Comparison of ENCODE assay signal across 8 cellular contexts in the genomic region with DNA sequence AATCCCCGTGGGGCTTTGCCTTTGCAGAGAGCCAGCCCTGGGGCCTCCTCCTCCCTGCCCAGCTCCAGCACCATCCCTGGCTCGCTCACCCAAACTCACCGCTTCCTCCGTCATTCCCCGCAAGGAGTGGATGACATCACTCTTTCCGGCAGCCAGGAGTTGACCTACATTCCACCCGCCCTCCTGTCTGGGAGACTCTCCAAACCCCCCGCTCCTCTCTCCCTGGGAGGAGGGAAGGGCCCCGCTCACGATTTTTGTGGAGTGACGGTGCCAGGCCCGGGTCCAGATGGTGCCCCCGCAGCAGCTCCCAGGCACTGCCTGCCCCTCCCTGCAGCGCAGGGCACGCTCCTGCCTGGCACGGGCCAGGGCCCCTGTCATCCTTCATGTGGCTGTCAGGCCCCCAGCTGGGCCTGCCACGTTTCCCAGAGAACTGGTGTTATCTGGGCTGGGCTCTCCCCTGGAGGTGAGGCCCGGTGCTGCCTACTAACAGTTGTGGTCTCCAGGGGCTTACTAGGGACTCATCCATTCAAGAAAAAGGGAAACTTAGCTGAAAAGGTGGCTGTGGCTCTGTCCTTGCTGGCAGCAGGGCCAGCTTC. TPM values are rescaled to one million over a fixed set of nuclear protein-coding genes. Genes with fewer than 3 reads are reported as not detected.
DNase-seq lines count a peak whose midpoint lies in the region; ATAC-seq, FAIRE-seq and TF ChIP-seq lines count a peak whose summit lies in the region.

No MANE protein-coding gene starts in this region.

- no peak overlapping the region for H3K9ac ChIP-seq in PC-3 (ENCODE audit: low read length)

- peak overlapping the region; percentile 70 for H2AFZ ChIP-seq in PC-3 (ENCODE audit: low read length)

- 0 out of 2 replicates have a peak overlapping the region, but pooled peaks have one; percentile 11 for H3K27ac ChIP-seq in PC-3 (ENCODE audit: low read length)

- no peaks in the 10 kb centered on the region for H3F3A ChIP-seq in PC-3 (ENCODE audit: low read length, unreplicated experiment)

- POLR2A ChIA-PET in PC-3 (lab: Charles Lee; ENCODE audit: unreplicated experiment): no interaction called here

- H3K9me3 ChIP-seq in PC-3 (ENCODE audit: low read length): no peaks in the 10 kb centered on the region

- H3K27me3 ChIP-seq in PC-3 (ENCODE audit: low read length): no peaks in the 10 kb centered on the region

- H3K4me2 ChIP-seq in PC-3 (ENCODE audit: low read length): peak overlapping the region; percentile 71

- TF ChIP-seq CTCF in PC-3 (conservative IDR thresholded peaks at IDR 0.05; ENCODE audit: low read depth, low read length): no peak

- intact Hi-C loops in PC-3 (cut with micrococcal nuclease): no loop called here

- H3K4me3 Mint-ChIP-seq in activated T-cell treated with anti-CD3 and anti-CD28 coated beads, Interleukin-2, amount 50 U/mL, for 72 hours: no peak overlapping the region

- no peaks in the 10 kb centered on the region for H3K9me3 Mint-ChIP-seq in activated T-cell treated with anti-CD3 and anti-CD28 coated beads, Interleukin-2, amount 50 U/mL, for 72 hours

- no peaks in the 10 kb centered on the region for H3K36me3 Mint-ChIP-seq in activated T-cell treated with anti-CD3 and anti-CD28 coated beads, Interleukin-2, amount 50 U/mL, for 72 hours (ENCODE audit: insufficient read depth in 2 of 2)

- ATAC-seq in PC-3 (peak; percentile 90), GM21381 (IDR thresholded peaks at IDR 0.05; ENCODE audit: unreplicated experiment) (no peak)
- ATAC-seq in activated T-cell treated with anti-CD3 and anti-CD28 coated beads, Interleukin-2, amount 50 U/mL, for 72 hours (replicated peaks in 1 of 2): no peak

- peaks cover 5% of the 10 kb centered on the region for H3K4me1 Mint-ChIP-seq in activated T-cell treated with anti-CD3 and anti-CD28 coated beads, Interleukin-2, amount 50 U/mL, for 72 hours (ENCODE audit: low read depth)

- H3K4me1 ChIP-seq in PC-3 (ENCODE audit: insufficient read depth, low read length): peaks cover 11% of the 10 kb centered on the region

- H3K9me2 ChIP-seq in PC-3 (replicated peaks; ENCODE audit: low read length): no peaks in the 10 kb centered on the region

- no peaks in the 10 kb centered on the region for H3K79me2 ChIP-seq in PC-3 (ENCODE audit: low read length)

- DNase-seq in GOT3 (lab: John Stamatoyannopoulos, UW): peak; percentile 60
- DNase-seq in PC-3: peak; percentile 70
- DNase-seq in fibroblast of the conjunctiva (ENCODE audit: low read depth): peak; percentile 4
- DNase-seq in occipital lobe (lab: John Stamatoyannopoulos, UW): peak; percentile 85
- no peak for DNase-seq in Kasumi-1 (lab: John Stamatoyannopoulos, UW)
- DNase-seq in GM19239 (ENCODE audit: insufficient read length, low spot score): no peak
- no peak for DNase-seq in activated T-cell treated with anti-CD3 and anti-CD28 coated beads, Interleukin-2, amount 50 U/mL, for 72 hours

- peak overlapping the region; percentile 31; the same call in 1 of the 2 replicates for H3K4me3 ChIP-seq in PC-3 (ENCODE audit: low read length)

- H3K27ac Mint-ChIP-seq in activated T-cell treated with anti-CD3 and anti-CD28 coated beads, Interleukin-2, amount 50 U/mL, for 72 hours: no peak overlapping the region

- no TSS peak for BruUV-seq in PC-3 (replicated peaks; lab: Mats Ljungman, UMichigan)

- no peak for FAIRE-seq in GM19239 (lab: Jason Lieb, UNC)

- no peaks in the 10 kb centered on the region for H3K36me3 ChIP-seq in PC-3 (ENCODE audit: low read depth, low read length)

- H4K20me1 ChIP-seq in PC-3 (ENCODE audit: low read length): no peaks in the 10 kb centered on the region

- CTCF ChIA-PET in PC-3 (lab: Charles Lee): interaction anchor here (1.0 kb wide), 1 partner anchor 22 kb away, joined by 5 read pairs; no protein-coding TSS in a partner anchor

- no peaks in the 10 kb centered on the region for H3K27me3 Mint-ChIP-seq in activated T-cell treated with anti-CD3 and anti-CD28 coated beads, Interleukin-2, amount 50 U/mL, for 72 hours (ENCODE audit: low read depth)

RNA-seq across cellular contexts. Expression of a gene that starts 52.3 kb away (rescaled TPM):
- 1.7 and 6.0 TPM in 2 replicates for total RNA-seq in PC-3 (2014; rRNA removed)
- 46.3 TPM for total RNA-seq in occipital lobe
- total RNA-seq in activated T-cell treated with anti-CD3 and anti-CD28 coated beads, Interleukin-2, amount 50 U/mL, for 72 hours: 1 to 10 TPM; 3.2 to 5.4 TPM

Comparison
In these comparisons a context has a peak if more than half of its experiments do, and no peak if none do; other contexts are left out.
1. DNase-seq: peak in GOT3 (single experiment), PC-3 (single experiment), fibroblast of the conjunctiva (single experiment) and occipital lobe (single experiment); none in Kasumi-1 (0 of 2), GM19239 (single experiment) and activated T-cell treated with anti-CD3 and anti-CD28 coated beads, Interleukin-2, amount 50 U/mL, for 72 hours (0 of 2).